Comparison of ENCODE assay signal across 10 cellular contexts in the genomic region with DNA sequence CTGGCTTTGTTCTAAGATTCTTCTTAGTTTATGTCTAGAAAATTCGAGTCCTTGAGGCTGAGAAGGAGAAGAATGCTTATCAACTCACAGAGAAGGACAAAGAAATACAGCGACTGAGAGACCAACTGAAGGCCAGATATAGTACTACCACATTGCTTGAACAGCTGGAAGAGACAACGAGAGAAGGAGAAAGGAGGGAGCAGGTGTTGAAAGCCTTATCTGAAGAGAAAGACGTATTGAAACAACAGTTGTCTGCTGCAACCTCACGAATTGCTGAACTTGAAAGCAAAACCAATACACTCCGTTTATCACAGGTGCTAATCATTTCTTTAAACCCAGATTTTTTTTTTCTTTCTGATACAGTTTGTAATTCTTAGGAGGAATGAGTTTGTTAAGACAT. TPM values are rescaled to one million over a fixed set of nuclear protein-coding genes. Genes with fewer than 3 reads are reported as not detected.
DNase-seq lines count a peak whose midpoint lies in the region; ATAC-seq and TF ChIP-seq lines count a peak whose summit lies in the region.
"Had no signal": no experiment of that assay in that cellular context is flagged by ENCODE, and none has a peak within 500 bp of the region (broad histone marks: within the 10 kb centered on the region; RNA-seq: fewer than 3 reads in every experiment).

No MANE protein-coding gene starts in this region.

- H3K4me2 ChIP-seq in osteoblast (ENCODE audit: insufficient read depth, low read length): no peak overlapping the region

- peak overlapping the region; percentile 80 for H3K27ac Mint-ChIP-seq in activated CD8-positive, alpha-beta memory T cell treated with anti-CD3 and anti-CD28 coated beads, Interleukin-2, amount 10 ng/mL, durations not matched to agents 7 days and 5 days

- H3K4me1 Mint-ChIP-seq in activated CD8-positive, alpha-beta memory T cell treated with anti-CD3 and anti-CD28 coated beads, Interleukin-2, amount 10 ng/mL, durations not matched to agents 7 days and 5 days: peaks cover 48% of the 10 kb centered on the region

- CTCF ChIA-PET in activated CD8-positive, alpha-beta memory T cell treated with anti-CD3 and anti-CD28 coated beads, Interleukin-2, amount 10 ng/mL, durations not matched to agents 7 days and 5 days (lab: Charles Lee): interaction anchor here (0.9 to 3.6 kb wide), 5 partner anchors 8 to 127 kb away, joined by 3 to 22 read pairs (median 9); a partner anchor contains a TSS

- H3K4me3 Mint-ChIP-seq in activated CD8-positive, alpha-beta memory T cell treated with anti-CD3 and anti-CD28 coated beads, Interleukin-2, amount 10 ng/mL, durations not matched to agents 7 days and 5 days: peak overlapping the region; percentile 39

- H2AFZ ChIP-seq in osteoblast (ENCODE audit: low read length): peak overlapping the region; percentile 43

- DNase-seq in activated CD8-positive, alpha-beta memory T cell treated with anti-CD3 and anti-CD28 coated beads, Interleukin-2, amount 10 ng/mL, durations not matched to agents 7 days and 5 days: no peak
- no peak for DNase-seq in activated CD8-positive, alpha-beta memory T cell treated with anti-CD3 and anti-CD28 coated beads, Interleukin-2, amount 50 U/mL, for 4 hours
- no peak for DNase-seq in osteoblast (ENCODE audit: insufficient read length, low spot score, missing footprints)
- DNase-seq in SIG-M5 (lab: John Stamatoyannopoulos, UW): no peak
- no peak for DNase-seq in ecto neural progenitor cell (ENCODE audit: low spot score)
- DNase-seq in stimulated activated CD4-positive, alpha-beta T cell treated with anti-CD3 and anti-CD28 coated beads, Interleukin-4, amount 100 ng/mL, for 4 hours: no peak

- ATAC-seq in activated CD8-positive, alpha-beta memory T cell treated with anti-CD3 and anti-CD28 coated beads, Interleukin-2, amount 10 ng/mL, durations not matched to agents 7 days and 5 days: peak; percentile 27
- ATAC-seq in GM21619 (IDR thresholded peaks at IDR 0.05; ENCODE audit: unreplicated experiment): peak; percentile 74
- peak; percentile 64 for ATAC-seq in HG03558 (IDR thresholded peaks at IDR 0.05; ENCODE audit: extremely low read depth, unreplicated experiment)

- TF ChIP-seq CTCF in osteoblast (IDR thresholded peaks at IDR 0.05; ENCODE audit: extremely low read depth, low read depth, low read length): no peak

- H3K27me3 ChIP-seq in osteoblast (ENCODE audit: insufficient read depth, low read length): no peaks in the 10 kb centered on the region
- H3K27me3 ChIP-seq: right atrium auricular region had no signal

- peaks cover 64% of the 10 kb centered on the region for H3K36me3 Mint-ChIP-seq in activated CD8-positive, alpha-beta memory T cell treated with anti-CD3 and anti-CD28 coated beads, Interleukin-2, amount 10 ng/mL, durations not matched to agents 7 days and 5 days

- no peaks in the 10 kb centered on the region for H3K9me3 Mint-ChIP-seq in activated CD8-positive, alpha-beta memory T cell treated with anti-CD3 and anti-CD28 coated beads, Interleukin-2, amount 10 ng/mL, durations not matched to agents 7 days and 5 days (ENCODE audit: low read depth)

- H3K27me3 Mint-ChIP-seq in activated CD8-positive, alpha-beta memory T cell treated with anti-CD3 and anti-CD28 coated beads, Interleukin-2, amount 10 ng/mL, durations not matched to agents 7 days and 5 days: no peaks in the 10 kb centered on the region

- H3K4me3 ChIP-seq in osteoblast (ENCODE audit: insufficient read depth, low read length): no peak overlapping the region
- H3K4me3 ChIP-seq: right atrium auricular region had no signal

- no peaks in the 10 kb centered on the region for H4K20me1 ChIP-seq in osteoblast (ENCODE audit: insufficient read depth, low read length)

- no peak overlapping the region for H3K27ac ChIP-seq in osteoblast (ENCODE audit: low read depth, low read length)
- H3K27ac ChIP-seq: epithelial cell of prostate, right atrium auricular region had no signal

- H3K79me2 ChIP-seq in osteoblast (ENCODE audit: insufficient read depth, low read length): peaks cover 38% of the 10 kb centered on the region

- H3K4me1 ChIP-seq in osteoblast (ENCODE audit: insufficient read depth, low read length): peaks cover 10% of the 10 kb centered on the region
- H3K4me1 ChIP-seq: right atrium auricular region had no signal

- peaks cover 15% of the 10 kb centered on the region for H3K36me3 ChIP-seq in osteoblast (ENCODE audit: insufficient read depth, low read length)
- H3K36me3 ChIP-seq: right atrium auricular region had no signal

- H3K9me3 ChIP-seq in osteoblast (ENCODE audit: low read depth, low read length): no peaks in the 10 kb centered on the region
- H3K9me3 ChIP-seq: right atrium auricular region had no signal

RNA-seq across cellular contexts. Expression of a gene that starts 6.7 kb away (rescaled TPM):
- 10 to 100 TPM; 75.6 to 79.3 TPM for total RNA-seq in activated CD8-positive, alpha-beta memory T cell treated with anti-CD3 and anti-CD28 coated beads, Interleukin-2, amount 10 ng/mL, durations not matched to agents 7 days and 5 days
- 4.7 TPM in 2 replicates for total RNA-seq in osteoblast

RNA-seq across cellular contexts. Expression of a gene that starts 20.9 kb away (rescaled TPM):
- total RNA-seq in activated CD8-positive, alpha-beta memory T cell treated with anti-CD3 and anti-CD28 coated beads, Interleukin-2, amount 10 ng/mL, durations not matched to agents 7 days and 5 days: 1 to 10 TPM; 5.5 to 6.6 TPM
- 352 and 379 TPM in 2 replicates for total RNA-seq in osteoblast

Comparison
In these comparisons a context has a peak if more than half of its experiments do, and no peak if none do; other contexts are left out.
1. RNA of a gene that starts 6.7 kb away (total RNA-seq): 75.6 to 79.3 TPM in activated CD8-positive, alpha-beta memory T cell treated with anti-CD3 and anti-CD28 coated beads, Interleukin-2, amount 10 ng/mL, durations not matched to agents 7 days and 5 days; 4.7 TPM in osteoblast; every median in the first group is over 10 times any median in the second.
2. RNA of a gene that starts 20.9 kb away (total RNA-seq): 352 to 379 TPM in osteoblast; 5.5 to 6.6 TPM in activated CD8-positive, alpha-beta memory T cell treated with anti-CD3 and anti-CD28 coated beads, Interleukin-2, amount 10 ng/mL, durations not matched to agents 7 days and 5 days; every median in the first group is over 10 times any median in the second.
3. Peak in every context shown above with its lines, with median percentiles within 50 percentile points of each other: ATAC-seq.